ENCODE assay signal across 8 cellular contexts in the genomic region with DNA sequence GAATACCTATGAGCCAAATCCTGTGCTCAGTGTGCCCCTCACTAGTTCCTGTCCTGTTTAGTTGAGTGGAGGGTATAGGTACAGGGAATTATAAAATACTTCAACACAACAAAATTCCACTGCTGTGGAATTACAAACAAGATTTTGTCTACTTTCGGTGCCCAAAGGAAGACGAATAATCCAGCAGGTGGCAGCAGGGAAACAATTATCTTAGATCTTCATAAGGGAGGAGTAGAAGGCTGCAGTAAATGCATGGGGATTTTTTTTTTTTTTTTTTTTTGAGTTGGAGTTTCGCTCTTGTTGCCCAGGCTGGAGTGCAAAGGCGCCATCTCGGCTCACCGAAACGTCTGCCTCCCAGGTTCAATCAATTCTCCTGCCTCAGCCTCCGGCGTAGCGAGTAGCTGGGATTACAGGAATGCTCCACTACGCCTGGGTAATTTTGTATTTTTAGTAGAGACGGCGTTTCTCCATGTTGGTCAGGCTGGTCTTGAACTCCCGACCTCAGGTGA. TPM values are rescaled to one million over a fixed set of nuclear protein-coding genes. Genes with fewer than 3 reads are reported as not detected.
DNase-seq lines count a peak whose midpoint lies in the region; ATAC-seq and TF ChIP-seq lines count a peak whose summit lies in the region.

No MANE protein-coding gene starts in this region.

- H3K9me3 Mint-ChIP-seq in endodermal cell = no peaks in the 10 kb centered on the region

- WGBS in endodermal cell (ENCODE audit: insufficient coverage in 1 of 2, insufficient read length in 1 of 2), 2 experiments = 63 to 68% methylated on average over 8 to 14 of the region's 14 CpGs

- H3K4me3 ChIP-seq in AG10803 (ENCODE audit: low read length) (peak overlapping the region; percentile 40), HFF-Myc (replicated peaks; ENCODE audit: low read depth, low read length) (peak overlapping the region; percentile 23), endodermal cell (ENCODE audit: low read length) (no peak overlapping the region), mucosa of descending colon (no peak overlapping the region), subcutaneous abdominal adipose tissue (ENCODE audit: low read depth in 1 of 5, low read length in 5 of 5) (peak overlapping the region; percentile 15 to 47 (median 34))

- H3K27ac Mint-ChIP-seq in endodermal cell = peak overlapping the region; percentile 77

- H3K36me3 ChIP-seq in endodermal cell (ENCODE audit: control insufficient read depth, insufficient read depth, low read length) (peaks cover 4% of the 10 kb centered on the region), mucosa of descending colon (ENCODE audit: low read depth) (no peaks in the 10 kb centered on the region), subcutaneous abdominal adipose tissue (ENCODE audit: control insufficient read depth in 5 of 5, insufficient read depth in 5 of 5, low read length in 5 of 5) (no peaks in the 10 kb centered on the region)

- H3K4me1 ChIP-seq in endodermal cell (ENCODE audit: control insufficient read depth, insufficient read depth, low read length) (no peaks in the 10 kb centered on the region), mucosa of descending colon (ENCODE audit: low read depth) (peaks cover 18% of the 10 kb centered on the region), subcutaneous abdominal adipose tissue (ENCODE audit: control insufficient read depth in 5 of 5, insufficient read depth in 5 of 5, low read length in 5 of 5) (peaks cover 2 to 37% (median 25%) of the 10 kb centered on the region in 5 donors)

- ATAC-seq in mucosa of descending colon (peak; percentile 43), HG02642 (IDR thresholded peaks at IDR 0.05; ENCODE audit: poor library complexity, unreplicated experiment) (no peak)

- H3K4me1 Mint-ChIP-seq in endodermal cell = peaks cover 19% of the 10 kb centered on the region

- DNase-seq in AG10803 (ENCODE audit: low read depth) = peak; percentile 91
- DNase-seq in HFF-Myc (ENCODE audit: extremely low read depth, low read depth) = peak; percentile 90
- DNase-seq in NCI-H526 treated with DMSO at 0.1 percent for 48 hours (lab: John Stamatoyannopoulos, UW) = peak; percentile 98
- peak; percentile 38 to 65 for DNase-seq in activated CD4-positive, alpha-beta T cell treated with anti-CD3 and anti-CD28 coated beads, Interleukin-2, amount 50 U/mL, for 48 hours
- DNase-seq in endodermal cell = peak; percentile 69
- DNase-seq in mucosa of descending colon = peak in 2 of 3 donors; percentile 43 to 95

- peaks cover 3% of the 10 kb centered on the region for H3K27me3 Mint-ChIP-seq in endodermal cell (ENCODE audit: insufficient read depth)

- H3K9ac ChIP-seq in endodermal cell (ENCODE audit: extremely low read depth, low read length, poor library complexity, severe bottlenecking) = no peak overlapping the region
- peak overlapping the region in 3 of 5 donors; percentile 42 to 68 (median 46) for H3K9ac ChIP-seq in subcutaneous abdominal adipose tissue (ENCODE audit: low read length in 5 of 5)

- peaks cover 2% of the 10 kb centered on the region for H3K36me3 Mint-ChIP-seq in endodermal cell (ENCODE audit: low read depth)

- H3K9me3 ChIP-seq in endodermal cell (ENCODE audit: control insufficient read depth, low read length) (no peaks in the 10 kb centered on the region), mucosa of descending colon (no peaks in the 10 kb centered on the region), subcutaneous abdominal adipose tissue (ENCODE audit: control insufficient read depth in 5 of 5, low read length in 5 of 5) (no peaks in the 10 kb centered on the region)

- TF ChIP-seq CTCF in AG10803 (conservative IDR thresholded peaks at IDR 0.05; ENCODE audit: low read length) (peak; percentile 67), HFF-Myc (IDR thresholded peaks at IDR 0.05; ENCODE audit: low read depth, low read length, missing control alignments) (peak; percentile 52), endodermal cell (conservative IDR thresholded peaks at IDR 0.05) (peak; percentile 66), mucosa of descending colon (IDR thresholded peaks at IDR 0.05) (peak; percentile 9)

- no peak overlapping the region for H3K4me3 Mint-ChIP-seq in endodermal cell

- no peak overlapping the region for H3K27ac ChIP-seq in endodermal cell (ENCODE audit: low read depth, low read length)
- H3K27ac ChIP-seq in subcutaneous abdominal adipose tissue (ENCODE audit: low read depth, low read length) = peak overlapping the region; percentile 86

- intact Hi-C loops in mucosa of descending colon (cut with DNase I, micrococcal nuclease) = loop anchor here in 1 of 2 donors (5.0 kb wide), 1 partner anchor 56 kb away; a partner anchor contains a TSS

- H3K27me3 ChIP-seq in endodermal cell (ENCODE audit: control insufficient read depth, insufficient read depth, low read length, poor library complexity, severe bottlenecking) (peaks cover 8% of the 10 kb centered on the region), subcutaneous abdominal adipose tissue (ENCODE audit: control insufficient read depth in 5 of 5, insufficient read depth in 4 of 5, low read length in 5 of 5) (no peaks in the 10 kb centered on the region)

RNA-seq across cellular contexts. Expression of a gene that starts 2.0 kb away (rescaled TPM):
- total RNA-seq in endodermal cell (100 to 1,000 TPM; 102 to 144 TPM), mucosa of descending colon (10 to 100 TPM; 38.4 to 47.5 (median 39.2) TPM)
- 69.4 TPM for polyA plus RNA-seq in endodermal cell (2013, experiment 1 of 2)
- polyA plus RNA-seq in endodermal cell (2013, experiment 2 of 2) = 75.4 TPM

RNA-seq across cellular contexts. Expression of a gene that starts 6.3 kb away (rescaled TPM):
- 100 to 1,000 TPM in 1 of 2 donors, 10 to 100 TPM in 1; 79.4 to 103 TPM for total RNA-seq in endodermal cell
- 103 TPM for polyA plus RNA-seq in endodermal cell (2013, experiment 1 of 2)
- 103 TPM for polyA plus RNA-seq in endodermal cell (2013, experiment 2 of 2)
- 10 to 100 TPM; 32.1 to 56.5 (median 35.3) TPM for total RNA-seq in mucosa of descending colon

RNA-seq across cellular contexts. Expression of a gene that starts 20.6 kb away (rescaled TPM):
- total RNA-seq in endodermal cell (1 to 10 TPM; 1.0 to 1.9 TPM), mucosa of descending colon (1 to 10 TPM in 2 of 3 donors, not detected in 1; 1.0 to 2.5 TPM)
- polyA plus RNA-seq in endodermal cell (2013, experiment 1 of 2) = 0.64 TPM
- polyA plus RNA-seq in endodermal cell (2013, experiment 2 of 2) = not detected

RNA-seq across cellular contexts. Expression of a gene that starts 30.4 kb away (rescaled TPM):
- total RNA-seq in endodermal cell (10 to 100 TPM; 41.1 to 44.8 TPM), mucosa of descending colon (10 to 100 TPM; 27.9 to 37.8 (median 28.1) TPM)
- polyA plus RNA-seq in endodermal cell (2013, experiment 1 of 2) = 50.6 TPM
- 43.5 TPM for polyA plus RNA-seq in endodermal cell (2013, experiment 2 of 2)

RNA-seq across cellular contexts. Expression of a gene that starts 30.6 kb away (rescaled TPM):
- 10 to 100 TPM in 1 of 2 donors, 1 to 10 TPM in 1; 9.1 to 13.0 TPM for total RNA-seq in endodermal cell
- polyA plus RNA-seq in endodermal cell (2013, experiment 1 of 2) = 14.1 TPM
- 12.1 TPM for polyA plus RNA-seq in endodermal cell (2013, experiment 2 of 2)
- 10 to 100 TPM in 2 of 3 donors, 1 to 10 TPM in 1; 7.6 to 14.0 (median 10.0) TPM for total RNA-seq in mucosa of descending colon

Comparison
In these comparisons a context has a peak if more than half of its experiments do, and no peak if none do; other contexts are left out.
1. H3K4me3 ChIP-seq: peak in AG10803 (single experiment), HFF-Myc (single experiment) and subcutaneous abdominal adipose tissue (5 of 5); none in endodermal cell (single experiment) and mucosa of descending colon (single experiment).
2. CTCF ChIP-seq: peak in every context shown above with its lines; median percentile 67 in AG10803; 66 in endodermal cell; 52 in HFF-Myc; 9 in mucosa of descending colon.
3. Peak in every context shown above with its lines, with median percentiles within 50 percentile points of each other: DNase-seq.